Comparison of ENCODE assay signal across 8 cellular contexts in the genomic region with DNA sequence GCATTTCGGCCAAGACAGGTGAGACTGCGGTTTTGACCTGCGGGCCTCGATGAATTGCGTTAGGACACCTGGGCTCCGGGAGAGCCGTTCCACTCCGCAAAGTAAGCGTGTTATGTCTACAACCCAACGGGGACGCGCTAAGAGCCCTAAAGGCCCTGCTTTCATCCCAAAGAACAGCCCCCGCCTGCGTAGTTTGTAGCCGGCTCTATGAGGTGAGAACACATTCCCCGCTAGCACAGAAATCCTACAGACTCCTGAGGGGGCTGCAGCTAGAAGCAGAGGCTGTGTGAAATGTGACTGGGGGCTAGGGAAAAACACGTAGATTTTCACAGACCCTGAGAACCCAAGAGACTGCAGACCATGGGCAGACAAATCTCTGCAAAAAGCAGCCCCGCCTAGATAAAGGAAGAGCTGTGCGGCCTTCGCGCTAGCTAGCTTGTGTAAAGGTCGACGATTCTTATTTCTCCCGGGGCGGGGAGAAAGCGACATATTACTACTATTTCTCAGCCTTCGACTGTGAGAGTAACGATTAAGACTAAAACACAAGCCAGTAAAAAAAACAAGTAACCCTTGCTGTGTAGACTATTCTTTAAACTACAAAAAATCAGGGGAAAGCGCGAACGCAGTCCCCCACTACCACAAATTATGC.
A peak's percentile ranks its signal among the peaks of the same experiment; 100 is the strongest.
DNase-seq lines count a peak whose midpoint lies in the region; ATAC-seq, FAIRE-seq and TF ChIP-seq lines count a peak whose summit lies in the region.
"Not testable (repeated sequence)": the region's sequence is repeated elsewhere in the genome, so short reads cannot be mapped to it uniquely, and the experiment has no call there.

No MANE protein-coding gene starts in this region.

- H3K27me3 Mint-ChIP-seq in activated B cell treated with CpG ODN at 0.5 μM for 24 hours = peaks cover 20% of the 10 kb centered on the region
- peaks cover 0 to 52% of the 10 kb centered on the region in 2 donors for H3K27me3 Mint-ChIP-seq in effector memory CD8-positive, alpha-beta T cell
- H3K27me3 Mint-ChIP-seq in natural killer cell treated with Interleukin-12 subunit alpha and Interleukin-12 subunit beta and Interleukin-15 and Interleukin-18, amount 100 ng/mL, for 72 hours = peaks cover 28 to 43% of the 10 kb centered on the region in 2 donors

- not testable (repeated sequence) for H3K36me3 Mint-ChIP-seq in activated B cell treated with CpG ODN at 0.5 μM for 24 hours (ENCODE audit: low read depth); effector memory CD8-positive, alpha-beta T cell (ENCODE audit: insufficient read depth); natural killer cell treated with Interleukin-12 subunit alpha and Interleukin-12 subunit beta and Interleukin-15 and Interleukin-18, amount 100 ng/mL, for 72 hours

- TF ChIP-seq CTCF in A549 (IDR thresholded peaks at IDR 0.05); activated B cell treated with CpG ODN at 0.5 μM for 24 hours (IDR thresholded peaks at IDR 0.05): not testable (repeated sequence)

- not testable (repeated sequence) for FAIRE-seq in A549 (lab: Jason Lieb, UNC)

- H3K4me3 Mint-ChIP-seq in activated B cell treated with CpG ODN at 0.5 μM for 24 hours; natural killer cell treated with Interleukin-12 subunit alpha and Interleukin-12 subunit beta and Interleukin-15 and Interleukin-18, amount 100 ng/mL, for 72 hours: not testable (repeated sequence)
- H3K4me3 Mint-ChIP-seq in effector memory CD8-positive, alpha-beta T cell = peak overlapping the region in 1 of 2 donors; percentile 58

- POLR2A ChIA-PET in A549 (lab: Yijun Ruan, JAX); activated B cell treated with CpG ODN at 0.5 μM for 24 hours (lab: Charles Lee): not testable (repeated sequence)

- not testable (repeated sequence) for H3K4me1 Mint-ChIP-seq in activated B cell treated with CpG ODN at 0.5 μM for 24 hours; effector memory CD8-positive, alpha-beta T cell (ENCODE audit: low read depth in 2 of 2); natural killer cell treated with Interleukin-12 subunit alpha and Interleukin-12 subunit beta and Interleukin-15 and Interleukin-18, amount 100 ng/mL, for 72 hours (ENCODE audit: low read depth in 2 of 2)

- peak overlapping the region in 1 of 2 experiments; percentile 71; a peak in 2 of 6 replicates for H3K27ac ChIP-seq in A549

- H3K4me2 ChIP-seq in A549 = peak overlapping the region; percentile 60; the same call in 2 of the 3 replicates

- peak; percentile 25; the same call in 1 of the 2 replicates for TF ChIP-seq POLR2A in A549 (IDR thresholded peaks at IDR 0.05; ENCODE audit: low read length)

- not testable (repeated sequence) for H3K27ac Mint-ChIP-seq in activated B cell treated with CpG ODN at 0.5 μM for 24 hours
- peak overlapping the region; percentile 70 to 95 for H3K27ac Mint-ChIP-seq in effector memory CD8-positive, alpha-beta T cell
- peak overlapping the region in 1 of 2 donors; percentile 75 for H3K27ac Mint-ChIP-seq in natural killer cell treated with Interleukin-12 subunit alpha and Interleukin-12 subunit beta and Interleukin-15 and Interleukin-18, amount 100 ng/mL, for 72 hours

- DNase-seq in A549 (ENCODE audit: low read depth in 1 of 2, low spot score in 1 of 2); activated B cell treated with CpG ODN at 0.5 μM for 24 hours; effector memory CD8-positive, alpha-beta T cell; natural killer cell treated with Interleukin-12 subunit alpha and Interleukin-12 subunit beta and Interleukin-15 and Interleukin-18, amount 100 ng/mL, for 72 hours (ENCODE audit: low spot score): not testable (repeated sequence)

- not testable (repeated sequence) for TF ChIP-seq EP300 in A549 (IDR thresholded peaks at IDR 0.05)

- intact Hi-C loops in activated B cell treated with CpG ODN at 0.5 μM for 24 hours (cut with micrococcal nuclease) = not testable (repeated sequence)

- WGBS in A549 (ENCODE audit: missing lambda C conversion rate) = 0% methylated on average over 4 of the region's 31 CpGs

- H3K9me3 ChIP-seq in A549 = not testable (repeated sequence)

- not testable (repeated sequence) for TF ChIP-seq RAD21 in A549 (conservative IDR thresholded peaks at IDR 0.05 in 1 of 2, IDR thresholded peaks at IDR 0.05 in 1 of 2)

- not testable (repeated sequence) for H3K4me3 ChIP-seq in A549

- H3K4me1 ChIP-seq in A549 = not testable (repeated sequence)

- CTCF ChIA-PET in A549 (lab: Yijun Ruan, JAX); activated B cell treated with CpG ODN at 0.5 μM for 24 hours (lab: Charles Lee): not testable (repeated sequence)

- ATAC-seq in A549 = peak; percentile 97 to 100
- ATAC-seq in GM18873 (IDR thresholded peaks at IDR 0.05; ENCODE audit: low FRiP score, unreplicated experiment) = peak; percentile 90
- ATAC-seq in GM21526 (IDR thresholded peaks at IDR 0.05; ENCODE audit: low FRiP score, unreplicated experiment) = peak; percentile 95
- peak; percentile 88 for ATAC-seq in HG02938 (IDR thresholded peaks at IDR 0.05; ENCODE audit: unreplicated experiment)
- ATAC-seq in HG03460 (IDR thresholded peaks at IDR 0.05; ENCODE audit: unreplicated experiment) = peak; percentile 95
- ATAC-seq in activated B cell treated with CpG ODN at 0.5 μM for 24 hours (ENCODE audit: low read depth) = peak; percentile 91
- peak; percentile 83 for ATAC-seq in effector memory CD8-positive, alpha-beta T cell (replicated peaks)
- peak; percentile 94 to 95 for ATAC-seq in natural killer cell treated with Interleukin-12 subunit alpha and Interleukin-12 subunit beta and Interleukin-15 and Interleukin-18, amount 100 ng/mL, for 72 hours

- H3K9me3 Mint-ChIP-seq in activated B cell treated with CpG ODN at 0.5 μM for 24 hours; natural killer cell treated with Interleukin-12 subunit alpha and Interleukin-12 subunit beta and Interleukin-15 and Interleukin-18, amount 100 ng/mL, for 72 hours: not testable (repeated sequence)
- H3K9me3 Mint-ChIP-seq in effector memory CD8-positive, alpha-beta T cell = peaks cover 0 to 13% of the 10 kb centered on the region in 2 donors

TF ChIP-seq in A549, 52 proteins besides CTCF, POLR2A, EP300 and RAD21:
- peak; percentile 74; the same call in 1 of the 2 replicates for TF ChIP-seq FOSB (CRISPR knock-in tag; IDR thresholded peaks at IDR 0.05)
- TF ChIP-seq HOXA7 (CRISPR knock-in tag; IDR thresholded peaks at IDR 0.05) = 0 out of 2 replicates have a peak, but pooled peaks have one; percentile 66
- peak; percentile 79; the same call in 1 of the 2 replicates for TF ChIP-seq TFCP2L1 (CRISPR knock-in tag; IDR thresholded peaks at IDR 0.05)
